In genomic region chr2:43021791-43022500, GRCh38 we compare ENCODE assay signal across 10 cellular contexts.
DNase-seq lines count a peak whose midpoint lies in the region; ATAC-seq and TF ChIP-seq lines count a peak whose summit lies in the region.
"Had no signal": no experiment of that assay in that cellular context is flagged by ENCODE, and none has a peak within 500 bp of the region (broad histone marks: within the 10 kb centered on the region; RNA-seq: fewer than 3 reads in every experiment).

No MANE protein-coding gene starts in this region.

- no peak overlapping the region for H2AFZ ChIP-seq in trophoblast cell (ENCODE audit: insufficient read depth, low read length, poor library complexity)

- no peak overlapping the region for H2BK12ac ChIP-seq in trophoblast cell (ENCODE audit: low read length)

- H3K4me3 ChIP-seq in fibroblast of villous mesenchyme (ENCODE audit: low read depth, low read length) (no peak overlapping the region), trophoblast cell (ENCODE audit: low read depth, low read length) (no peak overlapping the region)

- no peaks in the 10 kb centered on the region for H3K36me3 ChIP-seq in trophoblast cell (ENCODE audit: control insufficient read depth in 1 of 2, insufficient read depth in 2 of 2, low read length in 2 of 2)

- no CpG with 5 or more reads among the region's 19 CpGs for WGBS in trophoblast cell (ENCODE audit: extremely low coverage, insufficient coverage, insufficient read length)

- H3K27ac ChIP-seq in RWPE1 (peak overlapping the region; percentile 29), trophoblast cell (ENCODE audit: low read depth, low read length) (no peak overlapping the region)

- no peak for DNase-seq in RWPE1 (ENCODE audit: low spot score)
- DNase-seq in fibroblast of villous mesenchyme (ENCODE audit: low read depth), result no peak
- no peak for DNase-seq in trophoblast cell
- no peak for DNase-seq in activated naive CD4-positive, alpha-beta T cell treated with Interleukin-2 at 50 U/mL for 16 hours
- no peak for DNase-seq in activated T-cell treated with anti-CD3 and anti-CD28 coated beads, Interleukin-2, amount 50 U/mL, for 1 hour
- DNase-seq in NOMO-1 treated with dmso at 0.1 percent for 144 hours (lab: John Stamatoyannopoulos, UW; ENCODE audit: unreplicated experiment), result no peak
- DNase-seq: foreskin fibroblast had no signal

- no peak overlapping the region for H4K12ac ChIP-seq in trophoblast cell (ENCODE audit: low read depth, low read length)

- H3K18ac ChIP-seq in trophoblast cell (ENCODE audit: low read length), result no peak overlapping the region

- no peak overlapping the region for H3K9ac ChIP-seq in trophoblast cell (ENCODE audit: low read length)

- no peak overlapping the region for H2BK120ac ChIP-seq in trophoblast cell (ENCODE audit: insufficient read depth, low read length, poor library complexity)

- no peak overlapping the region for H3K4me2 ChIP-seq in trophoblast cell (ENCODE audit: low read length)

- no peaks in the 10 kb centered on the region for H3K79me2 ChIP-seq in trophoblast cell (ENCODE audit: control insufficient read depth, insufficient read depth, low read length, poor library complexity)

- H3K4me1 ChIP-seq in trophoblast cell (ENCODE audit: control insufficient read depth in 1 of 2, insufficient read depth in 2 of 2, low read length in 2 of 2), result peaks cover 8 to 14% of the 10 kb centered on the region in 2 experiments

- no peak overlapping the region for H3K4ac ChIP-seq in trophoblast cell (ENCODE audit: low read depth, low read length)

- no peak overlapping the region for H3K23ac ChIP-seq in trophoblast cell (ENCODE audit: low read length)

- H3K79me1 ChIP-seq in trophoblast cell (ENCODE audit: low read length), result peaks cover 22% of the 10 kb centered on the region

- TF ChIP-seq CTCF in GM12873 (IDR thresholded peaks at IDR 0.05; ENCODE audit: insufficient read depth, low read depth, low read length, missing control alignments) (peak; percentile 41), RWPE1 (conservative IDR thresholded peaks at IDR 0.05; ENCODE audit: low read depth) (no peak), fibroblast of villous mesenchyme (IDR thresholded peaks at IDR 0.05; ENCODE audit: insufficient read depth, low read depth, low read length) (peak; percentile 33)

- ATAC-seq in HG03354 (IDR thresholded peaks at IDR 0.05; ENCODE audit: poor library complexity, severe bottlenecking, unreplicated experiment), result no peak
- ATAC-seq: activated CD4-positive, CD25-positive, alpha-beta regulatory T cell treated with anti-CD3 and anti-CD28 coated beads, Interleukin-2, amount 50 U/mL, for 24 hours had no signal

- H4K8ac ChIP-seq in trophoblast cell (ENCODE audit: low read depth, low read length), result no peak overlapping the region

- no peak overlapping the region for H4K91ac ChIP-seq in trophoblast cell (ENCODE audit: low read depth, low read length)

- no peaks in the 10 kb centered on the region for H3K27me3 ChIP-seq in trophoblast cell (ENCODE audit: insufficient read depth, low read length)

- CTCF ChIA-PET in RWPE1 (lab: Yijun Ruan, JAX), result interaction anchor here (0.6 to 0.7 kb wide), 4 partner anchors 8 to 944 kb away, joined by 3 to 7 read pairs (median 3); no protein-coding TSS in a partner anchor

- no peak overlapping the region for H2AK5ac ChIP-seq in trophoblast cell (ENCODE audit: low read length)

- H3K14ac ChIP-seq in trophoblast cell (ENCODE audit: low read length), result no peak overlapping the region

- POLR2A ChIA-PET in RWPE1 (lab: Yijun Ruan, JAX; ENCODE audit: low non-redundant PET), result no interaction called here

- H3K9me3 ChIP-seq in trophoblast cell (ENCODE audit: insufficient read depth, low read depth, low read length), result peaks cover 9% of the 10 kb centered on the region

- H2BK5ac ChIP-seq in trophoblast cell (ENCODE audit: low read depth, low read length, poor library complexity), result peak overlapping the region; percentile 16
